ENCODE assay signal across 8 cellular contexts in genomic region chr16:1707193-1707790, GRCh38. TPM values are rescaled to one million over a fixed set of nuclear protein-coding genes. Genes with fewer than 3 reads are reported as not detected.
A peak's percentile ranks its signal among the peaks of the same experiment; 100 is the strongest.
DNase-seq lines count a peak whose midpoint lies in the region; ATAC-seq, FAIRE-seq and TF ChIP-seq lines count a peak whose summit lies in the region.

No MANE protein-coding gene starts in this region.

- TF ChIP-seq CTCF in BJ (IDR thresholded peaks at IDR 0.05; ENCODE audit: insufficient read depth, low read depth, low read length) (no peak), astrocyte of the cerebellum (IDR thresholded peaks at IDR 0.05; ENCODE audit: low read depth, low read length, missing control alignments) (no peak)

- FAIRE-seq in small intestine (lab: Jason Lieb, UNC), result no peak

- H3K36me3 ChIP-seq in BJ (ENCODE audit: control insufficient read depth, insufficient read depth, low read length) (peaks cover 4% of the 10 kb centered on the region), iPS-20b (ENCODE audit: insufficient read depth, low read depth, low read length) (peaks cover 6% of the 10 kb centered on the region), small intestine (ENCODE audit: control insufficient read depth in 2 of 2, insufficient read depth in 2 of 2, low read length in 2 of 2) (peaks cover 0 to under 1% of the 10 kb centered on the region in 2 donors)

- POLR2A ChIA-PET in BJ (lab: Charles Lee), result no interaction called here

- 0 out of 2 replicates have a peak, but pooled peaks cover 4% of the 10 kb centered on the region for H3K4me1 ChIP-seq in iPS-20b (ENCODE audit: insufficient read depth, low read length)
- H3K4me1 ChIP-seq in small intestine (ENCODE audit: control insufficient read depth in 2 of 2, insufficient read depth in 1 of 2, low read depth in 1 of 2, low read length in 1 of 2), result peaks cover 0 to 3% of the 10 kb centered on the region in 2 donors

- WGBS in small intestine, 3 donors, result 8 to 15% (median 15%) methylated on average over 16 of the region's 16 CpGs

- CTCF ChIA-PET in BJ (lab: Yijun Ruan, JAX), result interaction anchor here (0.6 to 2.8 kb wide), 7 partner anchors 17 to 278 kb away, joined by 3 to 23 read pairs (median 4); partner anchors contain the start of genes EME2, JPT2 and MRPS34

- in situ Hi-C loops in astrocyte of the cerebellum (cut with HindIII; ENCODE audit: low sequenced_read_pairs), result no loop called here

- no peaks in the 10 kb centered on the region for H3K27me3 ChIP-seq in BJ (ENCODE audit: control insufficient read depth, insufficient read depth, low read length)
- H3K27me3 ChIP-seq in iPS-20b (ENCODE audit: insufficient read depth, low read length), result no peaks in the 10 kb centered on the region
- H3K27me3 ChIP-seq in small intestine (ENCODE audit: control insufficient read depth in 2 of 2, insufficient read depth in 2 of 2, low read length in 2 of 2), result no peaks in the 10 kb centered on the region

- H3K4me3 ChIP-seq in BJ (ENCODE audit: low read depth, low read length), result peak overlapping the region; percentile 98
- peak overlapping the region; percentile 96 for H3K4me3 ChIP-seq in Jurkat, Clone E6-1 (ENCODE audit: low read length)
- peak overlapping the region; percentile 86 for H3K4me3 ChIP-seq in astrocyte of the cerebellum (ENCODE audit: low read depth, low read length)
- peak overlapping the region; percentile 93 for H3K4me3 ChIP-seq in iPS-20b (ENCODE audit: low read length)
- peak overlapping the region; percentile 51 to 82 for H3K4me3 ChIP-seq in small intestine (ENCODE audit: low read depth in 1 of 2, low read length in 2 of 2)

- H3K27ac ChIP-seq in iPS-20b (ENCODE audit: low read length) (no peak overlapping the region), small intestine (ENCODE audit: low read depth in 1 of 2, low read length in 1 of 2) (peak overlapping the region in 1 of 2 donors; percentile 18)

- H3K9me3 ChIP-seq in iPS-20b (ENCODE audit: insufficient read depth, low read depth, low read length) (no peaks in the 10 kb centered on the region), small intestine (ENCODE audit: control insufficient read depth, low read depth) (no peaks in the 10 kb centered on the region)

- peak overlapping the region; percentile 52; the same call in 1 of the 2 replicates for H3K9ac ChIP-seq in iPS-20b (ENCODE audit: low read depth, low read length)

- ATAC-seq in HG03354 (IDR thresholded peaks at IDR 0.05; ENCODE audit: poor library complexity, severe bottlenecking, unreplicated experiment), result no peak
- ATAC-seq in HG03280 (IDR thresholded peaks at IDR 0.05; ENCODE audit: unreplicated experiment), result no peak

- DNase-seq in BJ (ENCODE audit: low read depth), result no peak
- DNase-seq in Jurkat, Clone E6-1 (ENCODE audit: low read depth, low spot score), result no peak
- DNase-seq in astrocyte of the cerebellum (ENCODE audit: low read depth), result no peak
- DNase-seq in small intestine, result peak; percentile 30
- DNase-seq in effector CD4-positive, alpha-beta T cell, result no peak

RNA-seq across cellular contexts. Expression of gene MAPK8IP3, which starts 1.3 kb away (rescaled TPM):
- 12.3 and 22.5 TPM in 2 replicates for polyA plus RNA-seq in BJ (2011; rRNA removed)
- polyA minus RNA-seq in BJ (2011; rRNA and poly(A)+ RNA removed), result 8.6 and 18.4 TPM in 2 replicates
- polyA plus RNA-seq in Jurkat, Clone E6-1 (2012; ENCODE audit: insufficient read depth, insufficient read length), result 45.7 TPM
- 10 to 100 TPM; 26.2 to 41.4 (median 37.8) TPM for polyA plus RNA-seq in small intestine

RNA-seq across cellular contexts. Expression of gene JPT2, which starts 29.2 kb away (rescaled TPM):
- polyA plus RNA-seq in BJ (2011; rRNA removed), result 46.2 and 47.6 TPM in 2 replicates
- 19.7 and 20.9 TPM in 2 replicates for polyA minus RNA-seq in BJ (2011; rRNA and poly(A)+ RNA removed)
- 111 TPM for polyA plus RNA-seq in Jurkat, Clone E6-1 (2012; ENCODE audit: insufficient read depth, insufficient read length)
- 10 to 100 TPM; 17.0 to 51.7 (median 20.8) TPM for polyA plus RNA-seq in small intestine
